In the genomic region with DNA sequence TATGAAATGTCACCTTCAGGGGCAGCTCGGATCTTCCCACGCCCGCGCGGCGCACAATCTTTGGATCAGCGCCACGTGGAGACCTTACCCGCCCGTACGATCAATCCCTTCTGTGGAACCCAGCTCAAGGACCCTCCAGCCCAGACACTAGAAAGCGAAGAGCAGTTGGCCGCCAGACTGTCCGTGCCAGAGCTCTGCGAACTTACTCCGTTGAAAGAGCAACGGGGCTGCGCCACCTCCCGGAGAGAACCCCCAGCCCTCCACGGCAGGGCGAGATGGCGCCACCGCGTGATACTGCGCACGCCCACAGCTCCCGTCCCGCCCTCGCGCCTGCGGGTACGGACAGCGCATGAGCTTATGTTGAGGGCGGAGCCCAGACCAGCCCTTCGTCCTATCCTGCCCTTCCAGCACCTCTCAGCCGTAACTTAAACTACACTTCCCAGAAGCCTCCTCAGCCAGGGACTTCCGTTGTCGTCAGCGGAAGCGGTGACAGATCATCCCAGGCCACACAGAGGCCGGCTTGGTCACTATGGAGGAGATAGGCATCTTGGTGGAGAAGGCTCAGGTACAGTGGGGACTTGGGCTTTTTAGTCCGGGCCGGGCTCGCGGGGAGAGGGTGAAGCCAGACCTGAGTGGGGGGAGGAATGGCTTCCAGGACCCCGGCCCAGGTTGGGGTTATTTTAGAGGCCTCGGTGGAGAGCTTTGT, we compare ENCODE assay signal across 1 cellular context.
TF ChIP-seq lines count a peak whose summit lies in the region.

A gene (plus strand): TSS at position 492 of the 706 bp plus-strand sequence. CDS start 38 bp downstream, at position 530.

TF ChIP-seq in K562, 482 proteins besides CTCF, POLR2A, EP300 and RAD21 (continued from another document and continues in another):
- TF ChIP-seq, protein P1, sequence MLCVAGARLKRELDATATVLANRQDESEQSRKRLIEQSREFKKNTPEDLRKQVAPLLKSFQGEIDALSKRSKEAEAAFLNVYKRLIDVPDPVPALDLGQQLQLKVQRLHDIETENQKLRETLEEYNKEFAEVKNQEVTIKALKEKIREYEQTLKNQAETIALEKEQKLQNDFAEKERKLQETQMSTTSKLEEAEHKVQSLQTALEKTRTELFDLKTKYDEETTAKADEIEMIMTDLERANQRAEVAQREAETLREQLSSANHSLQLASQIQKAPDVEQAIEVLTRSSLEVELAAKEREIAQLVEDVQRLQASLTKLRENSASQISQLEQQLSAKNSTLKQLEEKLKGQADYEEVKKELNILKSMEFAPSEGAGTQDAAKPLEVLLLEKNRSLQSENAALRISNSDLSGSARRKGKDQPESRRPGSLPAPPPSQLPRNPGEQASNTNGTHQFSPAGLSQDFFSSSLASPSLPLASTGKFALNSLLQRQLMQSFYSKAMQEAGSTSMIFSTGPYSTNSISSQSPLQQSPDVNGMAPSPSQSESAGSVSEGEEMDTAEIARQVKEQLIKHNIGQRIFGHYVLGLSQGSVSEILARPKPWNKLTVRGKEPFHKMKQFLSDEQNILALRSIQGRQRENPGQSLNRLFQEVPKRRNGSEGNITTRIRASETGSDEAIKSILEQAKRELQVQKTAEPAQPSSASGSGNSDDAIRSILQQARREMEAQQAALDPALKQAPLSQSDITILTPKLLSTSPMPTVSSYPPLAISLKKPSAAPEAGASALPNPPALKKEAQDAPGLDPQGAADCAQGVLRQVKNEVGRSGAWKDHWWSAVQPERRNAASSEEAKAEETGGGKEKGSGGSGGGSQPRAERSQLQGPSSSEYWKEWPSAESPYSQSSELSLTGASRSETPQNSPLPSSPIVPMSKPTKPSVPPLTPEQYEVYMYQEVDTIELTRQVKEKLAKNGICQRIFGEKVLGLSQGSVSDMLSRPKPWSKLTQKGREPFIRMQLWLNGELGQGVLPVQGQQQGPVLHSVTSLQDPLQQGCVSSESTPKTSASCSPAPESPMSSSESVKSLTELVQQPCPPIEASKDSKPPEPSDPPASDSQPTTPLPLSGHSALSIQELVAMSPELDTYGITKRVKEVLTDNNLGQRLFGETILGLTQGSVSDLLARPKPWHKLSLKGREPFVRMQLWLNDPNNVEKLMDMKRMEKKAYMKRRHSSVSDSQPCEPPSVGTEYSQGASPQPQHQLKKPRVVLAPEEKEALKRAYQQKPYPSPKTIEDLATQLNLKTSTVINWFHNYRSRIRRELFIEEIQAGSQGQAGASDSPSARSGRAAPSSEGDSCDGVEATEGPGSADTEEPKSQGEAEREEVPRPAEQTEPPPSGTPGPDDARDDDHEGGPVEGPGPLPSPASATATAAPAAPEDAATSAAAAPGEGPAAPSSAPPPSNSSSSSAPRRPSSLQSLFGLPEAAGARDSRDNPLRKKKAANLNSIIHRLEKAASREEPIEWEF (CRISPR knock-in tag; IDR thresholded peaks at IDR 0.05) = no peak
- TF ChIP-seq RFX7 (CRISPR knock-in tag; IDR thresholded peaks at IDR 0.05) (no peak), SIRT6 (IDR thresholded peaks at IDR 0.05; ENCODE audit: low read depth, low read length) (no peak), RUNX1 (IDR thresholded peaks at IDR 0.05; ENCODE audit: low read depth) (no peak), ZSCAN32 (CRISPR knock-in tag; IDR thresholded peaks at IDR 0.05) (no peak), ARID1B (IDR thresholded peaks at IDR 0.05) (peak; percentile 29; the same call in 1 of the 2 replicates), ZNF79 (CRISPR knock-in tag; IDR thresholded peaks at IDR 0.05; ENCODE audit: low read depth) (no peak), ZNF239 (CRISPR knock-in tag; IDR thresholded peaks at IDR 0.05) (peak; percentile 30; the same call in 1 of the 2 replicates), ZNF316 (IDR thresholded peaks at IDR 0.05) (peak; percentile 43), ZNF274 (IDR thresholded peaks at IDR 0.05; ENCODE audit: borderline replicate concordance, low read depth, low read length) (no peak), CEBPG (CRISPR knock-in tag; IDR thresholded peaks at IDR 0.05) (peak; percentile 34; the same call in 1 of the 2 replicates), CEBPG (tag; conservative IDR thresholded peaks at IDR 0.05 in 1 of 2, IDR thresholded peaks at IDR 0.05 in 1 of 2) (no peak), CC2D1A (IDR thresholded peaks at IDR 0.05) (no peak), ZZZ3 (IDR thresholded peaks at IDR 0.05) (no peak), ZNF140 (CRISPR knock-in tag; IDR thresholded peaks at IDR 0.05) (no peak), ZNF174 (CRISPR knock-in tag; IDR thresholded peaks at IDR 0.05) (no peak), ZNF77 (CRISPR knock-in tag; IDR thresholded peaks at IDR 0.05) (no peak), PHF21A (IDR thresholded peaks at IDR 0.05; ENCODE audit: borderline replicate concordance, low read depth) (no peak), ZBTB7A (IDR thresholded peaks at IDR 0.05; ENCODE audit: borderline replicate concordance, control insufficient read depth, low read depth, low read length) (0 out of 2 replicates have a peak, but pooled peaks have one; percentile 19), NFRKB (IDR thresholded peaks at IDR 0.05; ENCODE audit: low read depth) (no peak; the same call in 1 of the 2 replicates), MIER1 (IDR thresholded peaks at IDR 0.05; ENCODE audit: low read depth) (no peak), SIX5 (IDR thresholded peaks at IDR 0.05; ENCODE audit: borderline replicate concordance in 1 of 2, insufficient read depth in 1 of 2, low read depth in 1 of 2, low read length in 2 of 2) (peak; percentile 85 to 87), TCF7L2 (IDR thresholded peaks at IDR 0.05; ENCODE audit: low read depth, low read length) (no peak), ZNF696 (CRISPR knock-in tag; conservative IDR thresholded peaks at IDR 0.05) (no peak), KLF6 (CRISPR knock-in tag; IDR thresholded peaks at IDR 0.05; ENCODE audit: borderline replicate concordance) (no peak), TRIM28 (IDR thresholded peaks at IDR 0.05) (peak; percentile 71; the same call in 1 of the 2 replicates), ZNF143 (CRISPR knock-in tag; IDR thresholded peaks at IDR 0.05) (peak; percentile 98), MCM2 (IDR thresholded peaks at IDR 0.05; ENCODE audit: low read depth) (no peak), SMARCA5 (IDR thresholded peaks at IDR 0.05) (no peak), TARDBP (IDR thresholded peaks at IDR 0.05) (no peak), BACH1 (tag; IDR thresholded peaks at IDR 0.05) (no peak), TAL1 (IDR thresholded peaks at IDR 0.05) (no peak), MBD2 (IDR thresholded peaks at IDR 0.05; ENCODE audit: borderline replicate concordance, low read depth) (peak; percentile 68; the same call in 1 of the 2 replicates), NFIX (CRISPR knock-in tag; IDR thresholded peaks at IDR 0.05; ENCODE audit: low read depth) (no peak), RHOXF2B (CRISPR knock-in tag; conservative IDR thresholded peaks at IDR 0.05) (no peak), ZNF354B (CRISPR knock-in tag; IDR thresholded peaks at IDR 0.05) (no peak)
- TF ChIP-seq, protein P2, sequence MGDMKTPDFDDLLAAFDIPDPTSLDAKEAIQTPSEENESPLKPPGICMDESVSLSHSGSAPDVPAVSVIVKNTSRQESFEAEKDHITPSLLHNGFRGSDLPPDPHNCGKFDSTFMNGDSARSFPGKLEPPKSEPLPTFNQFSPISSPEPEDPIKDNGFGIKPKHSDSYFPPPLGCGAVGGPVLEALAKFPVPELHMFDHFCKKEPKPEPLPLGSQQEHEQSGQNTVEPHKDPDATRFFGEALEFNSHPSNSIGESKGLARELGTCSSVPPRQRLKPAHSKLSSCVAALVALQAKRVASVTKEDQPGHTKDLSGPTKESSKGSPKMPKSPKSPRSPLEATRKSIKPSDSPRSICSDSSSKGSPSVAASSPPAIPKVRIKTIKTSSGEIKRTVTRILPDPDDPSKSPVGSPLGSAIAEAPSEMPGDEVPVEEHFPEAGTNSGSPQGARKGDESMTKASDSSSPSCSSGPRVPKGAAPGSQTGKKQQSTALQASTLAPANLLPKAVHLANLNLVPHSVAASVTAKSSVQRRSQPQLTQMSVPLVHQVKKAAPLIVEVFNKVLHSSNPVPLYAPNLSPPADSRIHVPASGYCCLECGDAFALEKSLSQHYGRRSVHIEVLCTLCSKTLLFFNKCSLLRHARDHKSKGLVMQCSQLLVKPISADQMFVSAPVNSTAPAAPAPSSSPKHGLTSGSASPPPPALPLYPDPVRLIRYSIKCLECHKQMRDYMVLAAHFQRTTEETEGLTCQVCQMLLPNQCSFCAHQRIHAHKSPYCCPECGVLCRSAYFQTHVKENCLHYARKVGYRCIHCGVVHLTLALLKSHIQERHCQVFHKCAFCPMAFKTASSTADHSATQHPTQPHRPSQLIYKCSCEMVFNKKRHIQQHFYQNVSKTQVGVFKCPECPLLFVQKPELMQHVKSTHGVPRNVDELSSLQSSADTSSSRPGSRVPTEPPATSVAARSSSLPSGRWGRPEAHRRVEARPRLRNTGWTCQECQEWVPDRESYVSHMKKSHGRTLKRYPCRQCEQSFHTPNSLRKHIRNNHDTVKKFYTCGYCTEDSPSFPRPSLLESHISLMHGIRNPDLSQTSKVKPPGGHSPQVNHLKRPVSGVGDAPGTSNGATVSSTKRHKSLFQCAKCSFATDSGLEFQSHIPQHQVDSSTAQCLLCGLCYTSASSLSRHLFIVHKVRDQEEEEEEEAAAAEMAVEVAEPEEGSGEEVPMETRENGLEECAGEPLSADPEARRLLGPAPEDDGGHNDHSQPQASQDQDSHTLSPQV (IDR thresholded peaks at IDR 0.05) = no peak; the same call in 1 of the 2 replicates
- TF ChIP-seq, protein P3, sequence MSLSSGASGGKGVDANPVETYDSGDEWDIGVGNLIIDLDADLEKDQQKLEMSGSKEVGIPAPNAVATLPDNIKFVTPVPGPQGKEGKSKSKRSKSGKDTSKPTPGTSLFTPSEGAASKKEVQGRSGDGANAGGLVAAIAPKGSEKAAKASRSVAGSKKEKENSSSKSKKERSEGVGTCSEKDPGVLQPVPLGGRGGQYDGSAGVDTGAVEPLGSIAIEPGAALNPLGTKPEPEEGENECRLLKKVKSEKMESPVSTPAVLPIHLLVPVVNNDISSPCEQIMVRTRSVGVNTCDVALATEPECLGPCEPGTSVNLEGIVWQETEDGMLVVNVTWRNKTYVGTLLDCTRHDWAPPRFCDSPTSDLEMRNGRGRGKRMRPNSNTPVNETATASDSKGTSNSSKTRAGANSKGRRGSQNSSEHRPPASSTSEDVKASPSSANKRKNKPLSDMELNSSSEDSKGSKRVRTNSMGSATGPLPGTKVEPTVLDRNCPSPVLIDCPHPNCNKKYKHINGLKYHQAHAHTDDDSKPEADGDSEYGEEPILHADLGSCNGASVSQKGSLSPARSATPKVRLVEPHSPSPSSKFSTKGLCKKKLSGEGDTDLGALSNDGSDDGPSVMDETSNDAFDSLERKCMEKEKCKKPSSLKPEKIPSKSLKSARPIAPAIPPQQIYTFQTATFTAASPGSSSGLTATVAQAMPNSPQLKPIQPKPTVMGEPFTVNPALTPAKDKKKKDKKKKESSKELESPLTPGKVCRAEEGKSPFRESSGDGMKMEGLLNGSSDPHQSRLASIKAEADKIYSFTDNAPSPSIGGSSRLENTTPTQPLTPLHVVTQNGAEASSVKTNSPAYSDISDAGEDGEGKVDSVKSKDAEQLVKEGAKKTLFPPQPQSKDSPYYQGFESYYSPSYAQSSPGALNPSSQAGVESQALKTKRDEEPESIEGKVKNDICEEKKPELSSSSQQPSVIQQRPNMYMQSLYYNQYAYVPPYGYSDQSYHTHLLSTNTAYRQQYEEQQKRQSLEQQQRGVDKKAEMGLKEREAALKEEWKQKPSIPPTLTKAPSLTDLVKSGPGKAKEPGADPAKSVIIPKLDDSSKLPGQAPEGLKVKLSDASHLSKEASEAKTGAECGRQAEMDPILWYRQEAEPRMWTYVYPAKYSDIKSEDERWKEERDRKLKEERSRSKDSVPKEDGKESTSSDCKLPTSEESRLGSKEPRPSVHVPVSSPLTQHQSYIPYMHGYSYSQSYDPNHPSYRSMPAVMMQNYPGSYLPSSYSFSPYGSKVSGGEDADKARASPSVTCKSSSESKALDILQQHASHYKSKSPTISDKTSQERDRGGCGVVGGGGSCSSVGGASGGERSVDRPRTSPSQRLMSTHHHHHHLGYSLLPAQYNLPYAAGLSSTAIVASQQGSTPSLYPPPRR (CRISPR knock-in tag; IDR thresholded peaks at IDR 0.05; ENCODE audit: borderline replicate concordance) = no peak
- TF ChIP-seq, protein P4, sequence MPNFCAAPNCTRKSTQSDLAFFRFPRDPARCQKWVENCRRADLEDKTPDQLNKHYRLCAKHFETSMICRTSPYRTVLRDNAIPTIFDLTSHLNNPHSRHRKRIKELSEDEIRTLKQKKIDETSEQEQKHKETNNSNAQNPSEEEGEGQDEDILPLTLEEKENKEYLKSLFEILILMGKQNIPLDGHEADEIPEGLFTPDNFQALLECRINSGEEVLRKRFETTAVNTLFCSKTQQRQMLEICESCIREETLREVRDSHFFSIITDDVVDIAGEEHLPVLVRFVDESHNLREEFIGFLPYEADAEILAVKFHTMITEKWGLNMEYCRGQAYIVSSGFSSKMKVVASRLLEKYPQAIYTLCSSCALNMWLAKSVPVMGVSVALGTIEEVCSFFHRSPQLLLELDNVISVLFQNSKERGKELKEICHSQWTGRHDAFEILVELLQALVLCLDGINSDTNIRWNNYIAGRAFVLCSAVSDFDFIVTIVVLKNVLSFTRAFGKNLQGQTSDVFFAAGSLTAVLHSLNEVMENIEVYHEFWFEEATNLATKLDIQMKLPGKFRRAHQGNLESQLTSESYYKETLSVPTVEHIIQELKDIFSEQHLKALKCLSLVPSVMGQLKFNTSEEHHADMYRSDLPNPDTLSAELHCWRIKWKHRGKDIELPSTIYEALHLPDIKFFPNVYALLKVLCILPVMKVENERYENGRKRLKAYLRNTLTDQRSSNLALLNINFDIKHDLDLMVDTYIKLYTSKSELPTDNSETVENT (CRISPR knock-in tag; IDR thresholded peaks at IDR 0.05) = no peak
- TF ChIP-seq, protein P5, sequence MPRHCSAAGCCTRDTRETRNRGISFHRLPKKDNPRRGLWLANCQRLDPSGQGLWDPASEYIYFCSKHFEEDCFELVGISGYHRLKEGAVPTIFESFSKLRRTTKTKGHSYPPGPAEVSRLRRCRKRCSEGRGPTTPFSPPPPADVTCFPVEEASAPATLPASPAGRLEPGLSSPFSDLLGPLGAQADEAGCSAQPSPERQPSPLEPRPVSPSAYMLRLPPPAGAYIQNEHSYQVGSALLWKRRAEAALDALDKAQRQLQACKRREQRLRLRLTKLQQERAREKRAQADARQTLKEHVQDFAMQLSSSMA (CRISPR knock-in tag; IDR thresholded peaks at IDR 0.05) = 0 out of 2 replicates have a peak, but pooled peaks have one; percentile 28
- TF ChIP-seq, protein P6, sequence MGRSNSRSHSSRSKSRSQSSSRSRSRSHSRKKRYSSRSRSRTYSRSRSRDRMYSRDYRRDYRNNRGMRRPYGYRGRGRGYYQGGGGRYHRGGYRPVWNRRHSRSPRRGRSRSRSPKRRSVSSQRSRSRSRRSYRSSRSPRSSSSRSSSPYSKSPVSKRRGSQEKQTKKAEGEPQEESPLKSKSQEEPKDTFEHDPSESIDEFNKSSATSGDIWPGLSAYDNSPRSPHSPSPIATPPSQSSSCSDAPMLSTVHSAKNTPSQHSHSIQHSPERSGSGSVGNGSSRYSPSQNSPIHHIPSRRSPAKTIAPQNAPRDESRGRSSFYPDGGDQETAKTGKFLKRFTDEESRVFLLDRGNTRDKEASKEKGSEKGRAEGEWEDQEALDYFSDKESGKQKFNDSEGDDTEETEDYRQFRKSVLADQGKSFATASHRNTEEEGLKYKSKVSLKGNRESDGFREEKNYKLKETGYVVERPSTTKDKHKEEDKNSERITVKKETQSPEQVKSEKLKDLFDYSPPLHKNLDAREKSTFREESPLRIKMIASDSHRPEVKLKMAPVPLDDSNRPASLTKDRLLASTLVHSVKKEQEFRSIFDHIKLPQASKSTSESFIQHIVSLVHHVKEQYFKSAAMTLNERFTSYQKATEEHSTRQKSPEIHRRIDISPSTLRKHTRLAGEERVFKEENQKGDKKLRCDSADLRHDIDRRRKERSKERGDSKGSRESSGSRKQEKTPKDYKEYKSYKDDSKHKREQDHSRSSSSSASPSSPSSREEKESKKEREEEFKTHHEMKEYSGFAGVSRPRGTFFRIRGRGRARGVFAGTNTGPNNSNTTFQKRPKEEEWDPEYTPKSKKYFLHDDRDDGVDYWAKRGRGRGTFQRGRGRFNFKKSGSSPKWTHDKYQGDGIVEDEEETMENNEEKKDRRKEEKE (IDR thresholded peaks at IDR 0.05; ENCODE audit: borderline replicate concordance in 1 of 2, control insufficient read depth in 1 of 2, low read depth in 2 of 2, low read length in 1 of 2) = no peak
